Comparison of ENCODE assay signal across 1 cellular context in genomic region chr19:47697863-47698609, GRCh38.
TF ChIP-seq lines count a peak whose summit lies in the region.

No MANE protein-coding gene starts in this region.

TF ChIP-seq in HepG2, 621 proteins besides CTCF, POLR2A, EP300 and RAD21 (continued from another document and continues in another):
- TF ChIP-seq ZNF33A (CRISPR knock-in tag; IDR thresholded peaks at IDR 0.05; ENCODE audit: borderline replicate concordance) = no peak
- TF ChIP-seq ZFX (CRISPR knock-in tag; IDR thresholded peaks at IDR 0.05; ENCODE audit: low read depth) = peak; percentile 44; the same call in 1 of the 2 replicates
- TF ChIP-seq PBX3 (CRISPR knock-in tag; IDR thresholded peaks at IDR 0.05; ENCODE audit: borderline replicate concordance) = no peak
- TF ChIP-seq ZNF878 (CRISPR knock-in tag; IDR thresholded peaks at IDR 0.05) = no peak
- TF ChIP-seq ZNF614 (CRISPR knock-in tag; IDR thresholded peaks at IDR 0.05; ENCODE audit: borderline replicate concordance) = peak; percentile 46; the same call in 1 of the 2 replicates
- TF ChIP-seq HNF4G (IDR thresholded peaks at IDR 0.05; ENCODE audit: borderline replicate concordance, low read depth, low read length) = no peak
- no peak for TF ChIP-seq HNF4G (CRISPR knock-in tag; IDR thresholded peaks at IDR 0.05; ENCODE audit: borderline replicate concordance, low read depth)
- TF ChIP-seq NCOA2 (CRISPR knock-in tag; IDR thresholded peaks at IDR 0.05) = no peak
- no peak for TF ChIP-seq JARID2 (CRISPR knock-in tag; IDR thresholded peaks at IDR 0.05; ENCODE audit: insufficient replicate concordance)
- TF ChIP-seq ZNF710 (CRISPR knock-in tag; IDR thresholded peaks at IDR 0.05; ENCODE audit: borderline replicate concordance) = no peak; the same call in 1 of the 2 replicates
- no peak for TF ChIP-seq ZNF224 (CRISPR knock-in tag; IDR thresholded peaks at IDR 0.05)
- no peak for TF ChIP-seq NR1H2 (CRISPR knock-in tag; IDR thresholded peaks at IDR 0.05; ENCODE audit: borderline replicate concordance, low read depth)
- peak; percentile 60; the same call in 1 of the 2 replicates for TF ChIP-seq MIER2 (CRISPR knock-in tag; IDR thresholded peaks at IDR 0.05)
- TF ChIP-seq ARNT2 (CRISPR knock-in tag; IDR thresholded peaks at IDR 0.05; ENCODE audit: low read depth) = no peak
- no peak for TF ChIP-seq SIX1 (CRISPR knock-in tag; IDR thresholded peaks at IDR 0.05; ENCODE audit: borderline replicate concordance)
- TF ChIP-seq ZNF639 (CRISPR knock-in tag; conservative IDR thresholded peaks at IDR 0.05) = no peak
- no peak for TF ChIP-seq ZNF260 (CRISPR knock-in tag; IDR thresholded peaks at IDR 0.05; ENCODE audit: borderline replicate concordance, low read depth)
- no peak for TF ChIP-seq GMEB2 (CRISPR knock-in tag; IDR thresholded peaks at IDR 0.05; ENCODE audit: low read depth)
- TF ChIP-seq HES4 (CRISPR knock-in tag; IDR thresholded peaks at IDR 0.05; ENCODE audit: borderline replicate concordance) = no peak; the same call in 1 of the 2 replicates
- peak; percentile 66 for TF ChIP-seq IRF2 (CRISPR knock-in tag; IDR thresholded peaks at IDR 0.05)
- TF ChIP-seq ZNF496 (CRISPR knock-in tag; IDR thresholded peaks at IDR 0.05; ENCODE audit: insufficient replicate concordance) = no peak
- no peak for TF ChIP-seq CCAR2 (optimal IDR thresholded peaks at IDR 0.05; ENCODE audit: low read depth, low read length)
- TF ChIP-seq NFE2L1 (CRISPR knock-in tag; IDR thresholded peaks at IDR 0.05; ENCODE audit: borderline replicate concordance) = no peak
- peak; percentile 33; the same call in 1 of the 2 replicates for TF ChIP-seq KDM5B (CRISPR knock-in tag; IDR thresholded peaks at IDR 0.05; ENCODE audit: borderline replicate concordance)
- no peak for TF ChIP-seq MIER3 (CRISPR knock-in tag; IDR thresholded peaks at IDR 0.05; ENCODE audit: borderline replicate concordance)
- no peak for TF ChIP-seq ZNF264 (CRISPR knock-in tag; IDR thresholded peaks at IDR 0.05)
- no peak for TF ChIP-seq THYN1 (CRISPR knock-in tag; IDR thresholded peaks at IDR 0.05; ENCODE audit: borderline replicate concordance, low read depth)
- no peak for TF ChIP-seq CBX1 (IDR thresholded peaks at IDR 0.05; ENCODE audit: low read depth)
- no peak for TF ChIP-seq ZSCAN5A (CRISPR knock-in tag; IDR thresholded peaks at IDR 0.05; ENCODE audit: borderline replicate concordance)
- no peak for TF ChIP-seq ZNF761 (CRISPR knock-in tag; conservative IDR thresholded peaks at IDR 0.05)
- TF ChIP-seq ZNF513 (CRISPR knock-in tag; conservative IDR thresholded peaks at IDR 0.05) = no peak
- TF ChIP-seq ZBTB1 (CRISPR knock-in tag; IDR thresholded peaks at IDR 0.05; ENCODE audit: borderline replicate concordance) = no peak
- no peak for TF ChIP-seq RARA (CRISPR knock-in tag; IDR thresholded peaks at IDR 0.05)
- TF ChIP-seq RELA (CRISPR knock-in tag; IDR thresholded peaks at IDR 0.05) = no peak
- TF ChIP-seq ZNF512 (CRISPR knock-in tag; IDR thresholded peaks at IDR 0.05) = no peak
- no peak for TF ChIP-seq ZNF30 (CRISPR knock-in tag; IDR thresholded peaks at IDR 0.05)
- TF ChIP-seq HNRNPK (IDR thresholded peaks at IDR 0.05; ENCODE audit: low read depth, low read length, poor library complexity, severe bottlenecking) = no peak
- TF ChIP-seq SRF (IDR thresholded peaks at IDR 0.05; ENCODE audit: low read depth, low read length) = no peak
- TF ChIP-seq ZNF230 (CRISPR knock-in tag; IDR thresholded peaks at IDR 0.05) = no peak
- no peak for TF ChIP-seq TIGD3 (CRISPR knock-in tag; IDR thresholded peaks at IDR 0.05; ENCODE audit: borderline replicate concordance)
- TF ChIP-seq ZNF329 (CRISPR knock-in tag; IDR thresholded peaks at IDR 0.05; ENCODE audit: low read depth) = no peak
- no peak for TF ChIP-seq NR2C2 (CRISPR knock-in tag; IDR thresholded peaks at IDR 0.05; ENCODE audit: borderline replicate concordance)
- no peak for TF ChIP-seq ZNF331 (CRISPR knock-in tag; IDR thresholded peaks at IDR 0.05)
- peak; percentile 74 for TF ChIP-seq KDM2A (CRISPR knock-in tag; IDR thresholded peaks at IDR 0.05; ENCODE audit: borderline replicate concordance, low read depth)
- no peak for TF ChIP-seq HDAC2 (CRISPR knock-in tag; IDR thresholded peaks at IDR 0.05)
- no peak for TF ChIP-seq ZNF446 (CRISPR knock-in tag; IDR thresholded peaks at IDR 0.05)
- TF ChIP-seq ZNF598 (CRISPR knock-in tag; IDR thresholded peaks at IDR 0.05; ENCODE audit: borderline replicate concordance) = no peak; the same call in 1 of the 2 replicates
- peak; percentile 64; the same call in 1 of the 2 replicates for TF ChIP-seq HNF1B (CRISPR knock-in tag; IDR thresholded peaks at IDR 0.05)
- peak; percentile 34 for TF ChIP-seq TEAD3 (CRISPR knock-in tag; optimal IDR thresholded peaks at IDR 0.05; ENCODE audit: borderline replicate concordance)
- TF ChIP-seq ZKSCAN1 (IDR thresholded peaks at IDR 0.05; ENCODE audit: low read length) = peak; percentile 60; the same call in 1 of the 2 replicates
- TF ChIP-seq JUND (CRISPR knock-in tag; IDR thresholded peaks at IDR 0.05) = no peak
- no peak for TF ChIP-seq DDIT3 (CRISPR knock-in tag; IDR thresholded peaks at IDR 0.05)
- no peak for TF ChIP-seq ZNF292 (CRISPR knock-in tag; IDR thresholded peaks at IDR 0.05; ENCODE audit: borderline replicate concordance, low read depth)
- TF ChIP-seq ZBTB49 (CRISPR knock-in tag; IDR thresholded peaks at IDR 0.05; ENCODE audit: borderline replicate concordance) = no peak
